Comparison of ENCODE assay signal across 10 cellular contexts in the genomic region with DNA sequence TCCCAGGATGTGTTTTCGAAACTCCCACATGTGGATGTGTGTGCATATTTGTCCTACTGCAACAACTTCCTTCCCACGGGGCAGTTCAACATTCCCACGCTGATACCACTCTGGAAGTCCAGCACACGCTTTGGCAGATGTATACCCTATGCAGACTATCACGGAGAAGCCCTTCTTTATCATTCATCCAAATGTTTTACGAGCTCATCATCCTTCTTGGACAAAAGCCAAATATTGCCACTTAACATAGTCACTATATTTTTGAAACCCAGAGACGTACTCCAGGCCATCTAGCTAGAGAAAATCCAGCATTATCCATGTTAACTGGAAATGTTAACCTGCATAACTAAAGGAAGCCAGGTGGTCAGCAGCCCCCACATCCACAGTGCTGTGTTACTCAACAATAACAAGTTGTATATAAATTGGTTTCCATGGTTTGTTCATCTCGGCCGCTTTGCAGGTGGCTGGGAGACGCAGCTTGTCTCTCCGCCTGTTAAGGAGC.
DNase-seq lines count a peak whose midpoint lies in the region; ATAC-seq and TF ChIP-seq lines count a peak whose summit lies in the region.
"Had no signal": no experiment of that assay in that cellular context is flagged by ENCODE, and none has a peak within 500 bp of the region (broad histone marks: within the 10 kb centered on the region; RNA-seq: fewer than 3 reads in every experiment).

No MANE protein-coding gene starts in this region.

- no peaks in the 10 kb centered on the region for H3K79me2 ChIP-seq in SK-N-SH (ENCODE audit: insufficient read depth)
- H3K79me2 ChIP-seq in smooth muscle cell (ENCODE audit: low read depth), result no peaks in the 10 kb centered on the region

- H3K4me3 Mint-ChIP-seq in activated naive CD8-positive, alpha-beta T cell treated with anti-CD3 and anti-CD28 coated beads for 36 hours, result no peak overlapping the region

- H3K9ac ChIP-seq in SK-N-SH (peak overlapping the region; percentile 57; the same call in 1 of the 2 replicates), smooth muscle cell (ENCODE audit: low read depth) (no peak overlapping the region)

- no peaks in the 10 kb centered on the region for H3K9me2 ChIP-seq in SK-N-SH

- H3K9me3 Mint-ChIP-seq in activated naive CD8-positive, alpha-beta T cell treated with anti-CD3 and anti-CD28 coated beads for 36 hours, result no peaks in the 10 kb centered on the region

- H3K36me3 Mint-ChIP-seq in activated naive CD8-positive, alpha-beta T cell treated with anti-CD3 and anti-CD28 coated beads for 36 hours, result no peaks in the 10 kb centered on the region

- TF ChIP-seq EP300 in SK-N-SH (IDR thresholded peaks at IDR 0.05; ENCODE audit: borderline replicate concordance in 1 of 2, low read depth in 1 of 2, low read length in 1 of 2), result peak in 1 of 2 experiments; percentile 47; a peak in 1 of 4 replicates

- ATAC-seq in foreskin keratinocyte, result no peak
- no peak for ATAC-seq in GM21723 (IDR thresholded peaks at IDR 0.05; ENCODE audit: unreplicated experiment)

- no peak overlapping the region for H3K27ac Mint-ChIP-seq in activated naive CD8-positive, alpha-beta T cell treated with anti-CD3 and anti-CD28 coated beads for 36 hours

- no peaks in the 10 kb centered on the region for H3K9me3 ChIP-seq in SK-N-SH
- H3K9me3 ChIP-seq in smooth muscle cell (replicated peaks; ENCODE audit: low read depth), result no peaks in the 10 kb centered on the region

- H4K20me1 ChIP-seq in SK-N-SH (ENCODE audit: insufficient read depth), result no peaks in the 10 kb centered on the region
- H4K20me1 ChIP-seq in smooth muscle cell (ENCODE audit: low read depth), result no peaks in the 10 kb centered on the region

- H3K4me1 Mint-ChIP-seq in activated naive CD8-positive, alpha-beta T cell treated with anti-CD3 and anti-CD28 coated beads for 36 hours, result peaks cover 4% of the 10 kb centered on the region

- H3K36me3 ChIP-seq in SK-N-SH (replicated peaks in 1 of 2; ENCODE audit: control insufficient read depth in 1 of 2, insufficient read depth in 2 of 2, low read length in 1 of 2), result no peaks in the 10 kb centered on the region
- no peaks in the 10 kb centered on the region for H3K36me3 ChIP-seq in smooth muscle cell (ENCODE audit: low read depth)

- H3K27me3 ChIP-seq in SK-N-SH (ENCODE audit: insufficient read depth), result no peaks in the 10 kb centered on the region
- H3K27me3 ChIP-seq in foreskin keratinocyte, result no peaks in the 10 kb centered on the region
- H3K27me3 ChIP-seq in smooth muscle cell (ENCODE audit: low read depth), result no peaks in the 10 kb centered on the region

- 44% methylated on average over 11 of the region's 11 CpGs for WGBS in SK-N-SH (ENCODE audit: low lambda C conversion rate)
- WGBS in smooth muscle cell (ENCODE audit: low lambda C conversion rate), result 37% methylated on average over 11 of the region's 11 CpGs

- TF ChIP-seq CTCF in SK-N-SH (IDR thresholded peaks at IDR 0.05), result no peak
- TF ChIP-seq CTCF in foreskin keratinocyte (conservative IDR thresholded peaks at IDR 0.05), result no peak
- no peak for TF ChIP-seq CTCF in smooth muscle cell (IDR thresholded peaks at IDR 0.05; ENCODE audit: borderline replicate concordance, insufficient read depth, poor library complexity, severe bottlenecking)

- no peak for TF ChIP-seq RAD21 in SK-N-SH (IDR thresholded peaks at IDR 0.05; ENCODE audit: low read length)

- CTCF ChIA-PET in SK-N-SH (lab: Yijun Ruan, JAX), result interaction anchor here (1.0 kb wide), 1 partner anchor 30 kb away, joined by 4 read pairs; no protein-coding TSS in a partner anchor

- POLR2A ChIA-PET in SK-N-SH (lab: Yijun Ruan, JAX), result no interaction called here

- H3K4me1 ChIP-seq in SK-N-SH (ENCODE audit: control insufficient read depth in 1 of 2, insufficient read depth in 2 of 2, low read depth in 1 of 2, low read length in 1 of 2), result peaks cover 9 to 58% of the 10 kb centered on the region in 2 experiments; a peak in 3 of 4 replicates
- H3K4me1 ChIP-seq in foreskin keratinocyte, result peaks cover 36% of the 10 kb centered on the region
- no peaks in the 10 kb centered on the region for H3K4me1 ChIP-seq in smooth muscle cell (ENCODE audit: low read depth)

- H2AFZ ChIP-seq in SK-N-SH (ENCODE audit: low read depth), result no peak overlapping the region
- no peak overlapping the region for H2AFZ ChIP-seq in smooth muscle cell (ENCODE audit: low read depth)

- H3K27me3 Mint-ChIP-seq in activated naive CD8-positive, alpha-beta T cell treated with anti-CD3 and anti-CD28 coated beads for 36 hours, result peaks cover 29% of the 10 kb centered on the region

- H3K27ac ChIP-seq in SK-N-SH (ENCODE audit: low read depth in 2 of 2, low read length in 1 of 2) (peak overlapping the region; percentile 12 to 100; a peak in 2 of 4 replicates), foreskin keratinocyte (no peak overlapping the region), smooth muscle cell (ENCODE audit: low read depth) (peak overlapping the region; percentile 97)

- H3F3A ChIP-seq in SK-N-SH (replicated peaks; ENCODE audit: insufficient read depth) (peaks cover 77% of the 10 kb centered on the region), smooth muscle cell (ENCODE audit: low read depth) (peaks cover 8% of the 10 kb centered on the region)

- H3K4me2 ChIP-seq in SK-N-SH (peak overlapping the region; percentile 56; the same call in 1 of the 2 replicates), smooth muscle cell (peak overlapping the region; percentile 45)

- H3K4me3 ChIP-seq in SK-N-SH (ENCODE audit: low read depth in 2 of 2, low read length in 1 of 2) (no peak overlapping the region), smooth muscle cell (no peak overlapping the region)

- peak; percentile 18 for DNase-seq in NCI-H1105 treated with DMSO at 0.1 percent for 48 hours (lab: John Stamatoyannopoulos, UW)
- no peak for DNase-seq in NCI-H1105 (lab: John Stamatoyannopoulos, UW)
- DNase-seq in SK-N-SH, result no peak
- peak; percentile 33 to 48 for DNase-seq in foreskin keratinocyte
- DNase-seq in smooth muscle cell (lab: John Stamatoyannopoulos, UW; ENCODE audit: unreplicated experiment), result no peak
- DNase-seq in activated CD4-positive, alpha-beta T cell treated with anti-CD3 and anti-CD28 coated beads for 1 hour, result no peak
- no peak for DNase-seq in activated naive CD8-positive, alpha-beta T cell treated with anti-CD3 and anti-CD28 coated beads for 36 hours
- DNase-seq: activated CD4-positive, CD25-positive, alpha-beta regulatory T cell treated with anti-CD3 and anti-CD28 coated beads, Interleukin-2, amount 50 U/mL, for 72 hours; stimulated activated CD4-positive, alpha-beta T cell treated with anti-CD3 and anti-CD28 coated beads, Interleukin-4, amount 100 ng/mL, for 1 hour had no signal

TF ChIP-seq in SK-N-SH, 30 proteins besides CTCF, POLR2A, EP300 and RAD21 (continues in another document):
- TF ChIP-seq TCF12 (IDR thresholded peaks at IDR 0.05), result peak; percentile 84
- TF ChIP-seq GABPA (IDR thresholded peaks at IDR 0.05; ENCODE audit: low read depth), result 0 out of 2 replicates have a peak, but pooled peaks have one; percentile 14
- no peak for TF ChIP-seq FOXJ3 (CRISPR knock-in tag; IDR thresholded peaks at IDR 0.05)
- no peak for TF ChIP-seq FOXM1 (IDR thresholded peaks at IDR 0.05; ENCODE audit: low read depth)
- TF ChIP-seq, protein P1, sequence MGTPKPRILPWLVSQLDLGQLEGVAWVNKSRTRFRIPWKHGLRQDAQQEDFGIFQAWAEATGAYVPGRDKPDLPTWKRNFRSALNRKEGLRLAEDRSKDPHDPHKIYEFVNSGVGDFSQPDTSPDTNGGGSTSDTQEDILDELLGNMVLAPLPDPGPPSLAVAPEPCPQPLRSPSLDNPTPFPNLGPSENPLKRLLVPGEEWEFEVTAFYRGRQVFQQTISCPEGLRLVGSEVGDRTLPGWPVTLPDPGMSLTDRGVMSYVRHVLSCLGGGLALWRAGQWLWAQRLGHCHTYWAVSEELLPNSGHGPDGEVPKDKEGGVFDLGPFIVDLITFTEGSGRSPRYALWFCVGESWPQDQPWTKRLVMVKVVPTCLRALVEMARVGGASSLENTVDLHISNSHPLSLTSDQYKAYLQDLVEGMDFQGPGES (IDR thresholded peaks at IDR 0.05; ENCODE audit: low read depth, low read length), result no peak
- peak; percentile 96 for TF ChIP-seq NFIC (IDR thresholded peaks at IDR 0.05; ENCODE audit: borderline replicate concordance)
- TF ChIP-seq TEAD4 (IDR thresholded peaks at IDR 0.05; ENCODE audit: borderline replicate concordance, insufficient read depth), result peak; percentile 42; the same call in 1 of the 2 replicates
- TF ChIP-seq, protein P2, sequence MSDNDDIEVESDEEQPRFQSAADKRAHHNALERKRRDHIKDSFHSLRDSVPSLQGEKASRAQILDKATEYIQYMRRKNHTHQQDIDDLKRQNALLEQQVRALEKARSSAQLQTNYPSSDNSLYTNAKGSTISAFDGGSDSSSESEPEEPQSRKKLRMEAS (IDR thresholded peaks at IDR 0.05; ENCODE audit: low read depth), result peak; percentile 59; the same call in 1 of the 2 replicates
- 0 out of 2 replicates have a peak, but pooled peaks have one; percentile 21 for TF ChIP-seq RXRA (IDR thresholded peaks at IDR 0.05; ENCODE audit: borderline replicate concordance, low read depth)
- TF ChIP-seq ELF1 (IDR thresholded peaks at IDR 0.05), result no peak
- TF ChIP-seq CHD2 (IDR thresholded peaks at IDR 0.05; ENCODE audit: low read length, partially characterized antibody), result no peak
- no peak for TF ChIP-seq MXI1 (IDR thresholded peaks at IDR 0.05; ENCODE audit: low read depth, low read length)
- peak; percentile 12; the same call in 1 of the 2 replicates for TF ChIP-seq POLR2AphosphoS5 (IDR thresholded peaks at IDR 0.05; ENCODE audit: low read depth, low read length)
- TF ChIP-seq, protein P3, sequence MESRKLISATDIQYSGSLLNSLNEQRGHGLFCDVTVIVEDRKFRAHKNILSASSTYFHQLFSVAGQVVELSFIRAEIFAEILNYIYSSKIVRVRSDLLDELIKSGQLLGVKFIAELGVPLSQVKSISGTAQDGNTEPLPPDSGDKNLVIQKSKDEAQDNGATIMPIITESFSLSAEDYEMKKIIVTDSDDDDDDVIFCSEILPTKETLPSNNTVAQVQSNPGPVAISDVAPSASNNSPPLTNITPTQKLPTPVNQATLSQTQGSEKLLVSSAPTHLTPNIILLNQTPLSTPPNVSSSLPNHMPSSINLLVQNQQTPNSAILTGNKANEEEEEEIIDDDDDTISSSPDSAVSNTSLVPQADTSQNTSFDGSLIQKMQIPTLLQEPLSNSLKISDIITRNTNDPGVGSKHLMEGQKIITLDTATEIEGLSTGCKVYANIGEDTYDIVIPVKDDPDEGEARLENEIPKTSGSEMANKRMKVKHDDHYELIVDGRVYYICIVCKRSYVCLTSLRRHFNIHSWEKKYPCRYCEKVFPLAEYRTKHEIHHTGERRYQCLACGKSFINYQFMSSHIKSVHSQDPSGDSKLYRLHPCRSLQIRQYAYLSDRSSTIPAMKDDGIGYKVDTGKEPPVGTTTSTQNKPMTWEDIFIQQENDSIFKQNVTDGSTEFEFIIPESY (IDR thresholded peaks at IDR 0.05; ENCODE audit: borderline replicate concordance, low read depth), result no peak
- no peak for TF ChIP-seq MEF2A (IDR thresholded peaks at IDR 0.05; ENCODE audit: borderline replicate concordance, low read depth)

Comparison
In these comparisons a context has a peak if more than half of its experiments do, and no peak if none do; other contexts are left out.
1. DNase-seq: peak in NCI-H1105 treated with DMSO at 0.1 percent for 48 hours (single experiment) and foreskin keratinocyte (2 of 2); none in NCI-H1105 (single experiment), SK-N-SH (single experiment), smooth muscle cell (single experiment), activated CD4-positive, alpha-beta T cell treated with anti-CD3 and anti-CD28 coated beads for 1 hour (single experiment) and activated naive CD8-positive, alpha-beta T cell treated with anti-CD3 and anti-CD28 coated beads for 36 hours (single experiment).